ENCODE assay signal across 2 cellular contexts in the genomic region with DNA sequence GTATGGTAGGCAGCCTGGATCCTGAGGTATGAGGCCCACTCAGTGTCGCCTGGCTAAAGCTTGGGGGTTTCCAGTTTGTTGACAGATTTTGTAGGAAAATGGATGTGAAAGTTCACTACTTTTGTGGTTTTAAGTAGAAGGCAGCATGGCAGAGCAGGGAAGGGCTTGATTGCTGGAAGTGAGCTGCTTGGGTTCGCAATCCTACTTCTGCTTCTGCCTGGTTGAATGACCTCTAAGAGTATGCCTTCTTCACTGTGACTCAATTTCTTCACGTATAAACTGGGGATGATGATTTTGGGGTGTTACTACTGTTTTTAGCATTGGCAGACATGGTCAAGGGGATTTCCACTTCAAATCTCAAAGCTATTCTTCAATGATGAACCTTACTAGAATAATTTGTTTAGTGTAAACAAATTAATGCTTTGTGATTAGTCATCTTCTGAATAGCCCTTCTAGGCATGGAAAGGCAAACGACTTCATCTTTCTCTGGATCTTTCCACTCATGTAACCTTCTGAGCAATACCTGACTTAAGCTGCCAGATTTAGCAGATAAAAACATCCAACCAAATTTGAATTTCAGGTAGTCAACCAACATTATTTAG.
A peak's percentile ranks its signal among the peaks of the same experiment; 100 is the strongest.
TF ChIP-seq lines count a peak whose summit lies in the region.

No MANE protein-coding gene starts in this region.

TF ChIP-seq in IMR-90, 13 proteins besides CTCF, POLR2A, EP300 and RAD21:
- no peak for TF ChIP-seq SMC3 (IDR thresholded peaks at IDR 0.05; ENCODE audit: low read depth, low read length)
- no peak for TF ChIP-seq MXI1 (IDR thresholded peaks at IDR 0.05; ENCODE audit: borderline replicate concordance, low read depth, low read length)
- TF ChIP-seq CEBPB (IDR thresholded peaks at IDR 0.05; ENCODE audit: low read depth, low read length): 0 out of 2 replicates have a peak, but pooled peaks have one; percentile 0
- no peak for TF ChIP-seq RCOR1 (IDR thresholded peaks at IDR 0.05; ENCODE audit: insufficient replicate concordance, low read length)
- 0 out of 2 replicates have a peak, but pooled peaks have one; percentile 6 for TF ChIP-seq NFE2L2 (IDR thresholded peaks at IDR 0.05; ENCODE audit: low read depth, low read length)
- no peak for TF ChIP-seq MAZ (IDR thresholded peaks at IDR 0.05; ENCODE audit: borderline replicate concordance, low read depth, low read length)
- TF ChIP-seq, protein P1, sequence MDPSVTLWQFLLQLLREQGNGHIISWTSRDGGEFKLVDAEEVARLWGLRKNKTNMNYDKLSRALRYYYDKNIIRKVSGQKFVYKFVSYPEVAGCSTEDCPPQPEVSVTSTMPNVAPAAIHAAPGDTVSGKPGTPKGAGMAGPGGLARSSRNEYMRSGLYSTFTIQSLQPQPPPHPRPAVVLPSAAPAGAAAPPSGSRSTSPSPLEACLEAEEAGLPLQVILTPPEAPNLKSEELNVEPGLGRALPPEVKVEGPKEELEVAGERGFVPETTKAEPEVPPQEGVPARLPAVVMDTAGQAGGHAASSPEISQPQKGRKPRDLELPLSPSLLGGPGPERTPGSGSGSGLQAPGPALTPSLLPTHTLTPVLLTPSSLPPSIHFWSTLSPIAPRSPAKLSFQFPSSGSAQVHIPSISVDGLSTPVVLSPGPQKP (IDR thresholded peaks at IDR 0.05; ENCODE audit: borderline replicate concordance, low read depth, low read length): no peak
- TF ChIP-seq BHLHE40 (IDR thresholded peaks at IDR 0.05; ENCODE audit: low read depth, low read length): no peak
- TF ChIP-seq, protein P2, sequence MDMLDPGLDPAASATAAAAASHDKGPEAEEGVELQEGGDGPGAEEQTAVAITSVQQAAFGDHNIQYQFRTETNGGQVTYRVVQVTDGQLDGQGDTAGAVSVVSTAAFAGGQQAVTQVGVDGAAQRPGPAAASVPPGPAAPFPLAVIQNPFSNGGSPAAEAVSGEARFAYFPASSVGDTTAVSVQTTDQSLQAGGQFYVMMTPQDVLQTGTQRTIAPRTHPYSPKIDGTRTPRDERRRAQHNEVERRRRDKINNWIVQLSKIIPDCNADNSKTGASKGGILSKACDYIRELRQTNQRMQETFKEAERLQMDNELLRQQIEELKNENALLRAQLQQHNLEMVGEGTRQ (IDR thresholded peaks at IDR 0.05; ENCODE audit: low read depth, low read length): no peak
- no peak for TF ChIP-seq MAFK (IDR thresholded peaks at IDR 0.05; ENCODE audit: low read depth, low read length)
- TF ChIP-seq CHD1 (IDR thresholded peaks at IDR 0.05; ENCODE audit: low read depth, low read length): no peak
- no peak for TF ChIP-seq RFX5 (IDR thresholded peaks at IDR 0.05; ENCODE audit: low read depth, low read length)
- peak; percentile 27; the same call in 1 of the 2 replicates for TF ChIP-seq FOS (IDR thresholded peaks at IDR 0.05; ENCODE audit: low read depth, low read length)

TF ChIP-seq in GM12878, 131 proteins besides CTCF, POLR2A, EP300 and RAD21:
- TF ChIP-seq, protein P3, sequence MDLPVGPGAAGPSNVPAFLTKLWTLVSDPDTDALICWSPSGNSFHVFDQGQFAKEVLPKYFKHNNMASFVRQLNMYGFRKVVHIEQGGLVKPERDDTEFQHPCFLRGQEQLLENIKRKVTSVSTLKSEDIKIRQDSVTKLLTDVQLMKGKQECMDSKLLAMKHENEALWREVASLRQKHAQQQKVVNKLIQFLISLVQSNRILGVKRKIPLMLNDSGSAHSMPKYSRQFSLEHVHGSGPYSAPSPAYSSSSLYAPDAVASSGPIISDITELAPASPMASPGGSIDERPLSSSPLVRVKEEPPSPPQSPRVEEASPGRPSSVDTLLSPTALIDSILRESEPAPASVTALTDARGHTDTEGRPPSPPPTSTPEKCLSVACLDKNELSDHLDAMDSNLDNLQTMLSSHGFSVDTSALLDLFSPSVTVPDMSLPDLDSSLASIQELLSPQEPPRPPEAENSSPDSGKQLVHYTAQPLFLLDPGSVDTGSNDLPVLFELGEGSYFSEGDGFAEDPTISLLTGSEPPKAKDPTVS (IDR thresholded peaks at IDR 0.05; ENCODE audit: low read depth, low read length): no peak
- TF ChIP-seq RUNX3 (IDR thresholded peaks at IDR 0.05; ENCODE audit: low read length): peak; percentile 39; the same call in 1 of the 2 replicates
